Comparison of ENCODE assay signal across 1 cellular context in genomic region chr5:65873181-65873580, GRCh38.
TF ChIP-seq lines count a peak whose summit lies in the region.

No MANE protein-coding gene starts in this region.

TF ChIP-seq in HepG2, 621 proteins besides CTCF, POLR2A, EP300 and RAD21 (continued from another document):
- TF ChIP-seq ZBTB10 (CRISPR knock-in tag; IDR thresholded peaks at IDR 0.05; ENCODE audit: borderline replicate concordance): no peak
- TF ChIP-seq, protein P1, sequence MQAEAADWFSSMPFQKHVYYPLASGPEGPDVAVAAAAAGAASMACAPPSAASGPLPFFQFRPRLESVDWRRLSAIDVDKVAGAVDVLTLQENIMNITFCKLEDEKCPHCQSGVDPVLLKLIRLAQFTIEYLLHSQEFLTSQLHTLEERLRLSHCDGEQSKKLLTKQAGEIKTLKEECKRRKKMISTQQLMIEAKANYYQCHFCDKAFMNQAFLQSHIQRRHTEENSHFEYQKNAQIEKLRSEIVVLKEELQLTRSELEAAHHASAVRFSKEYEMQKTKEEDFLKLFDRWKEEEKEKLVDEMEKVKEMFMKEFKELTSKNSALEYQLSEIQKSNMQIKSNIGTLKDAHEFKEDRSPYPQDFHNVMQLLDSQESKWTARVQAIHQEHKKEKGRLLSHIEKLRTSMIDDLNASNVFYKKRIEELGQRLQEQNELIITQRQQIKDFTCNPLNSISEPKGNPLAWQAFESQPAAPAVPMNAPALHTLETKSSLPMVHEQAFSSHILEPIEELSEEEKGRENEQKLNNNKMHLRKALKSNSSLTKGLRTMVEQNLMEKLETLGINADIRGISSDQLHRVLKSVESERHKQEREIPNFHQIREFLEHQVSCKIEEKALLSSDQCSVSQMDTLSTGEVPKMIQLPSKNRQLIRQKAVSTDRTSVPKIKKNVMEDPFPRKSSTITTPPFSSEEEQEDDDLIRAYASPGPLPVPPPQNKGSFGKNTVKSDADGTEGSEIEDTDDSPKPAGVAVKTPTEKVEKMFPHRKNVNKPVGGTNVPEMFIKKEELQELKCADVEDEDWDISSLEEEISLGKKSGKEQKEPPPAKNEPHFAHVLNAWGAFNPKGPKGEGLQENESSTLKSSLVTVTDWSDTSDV (CRISPR knock-in tag; IDR thresholded peaks at IDR 0.05): no peak
- TF ChIP-seq CREBL2 (CRISPR knock-in tag; IDR thresholded peaks at IDR 0.05; ENCODE audit: borderline replicate concordance): no peak
- TF ChIP-seq MYC (CRISPR knock-in tag; IDR thresholded peaks at IDR 0.05; ENCODE audit: borderline replicate concordance): no peak
- no peak for TF ChIP-seq ZNF292 (CRISPR knock-in tag; IDR thresholded peaks at IDR 0.05; ENCODE audit: borderline replicate concordance, low read depth)
